ENCODE assay signal across 22 cellular contexts in genomic region chr7:107190090-107190489, GRCh38. TPM values are rescaled to one million over a fixed set of nuclear protein-coding genes. Genes with fewer than 3 reads are reported as not detected.
DNase-seq lines count a peak whose midpoint lies in the region; ATAC-seq, FAIRE-seq and TF ChIP-seq lines count a peak whose summit lies in the region.
"Had no signal": no experiment of that assay in that cellular context is flagged by ENCODE, and none has a peak within 500 bp of the region (broad histone marks: within the 10 kb centered on the region; RNA-seq: fewer than 3 reads in every experiment).

No MANE protein-coding gene starts in this region.

- TF ChIP-seq CTCF in A549 (IDR thresholded peaks at IDR 0.05) = no peak
- no peak for TF ChIP-seq CTCF in IMR-90 (conservative IDR thresholded peaks at IDR 0.05; ENCODE audit: low read depth, low read length)

- BruUV-seq in IMR-90 (replicated peaks; lab: Mats Ljungman, UMichigan) = no TSS peak

- peaks cover 33% of the 10 kb centered on the region for H3K36me3 ChIP-seq in IMR-90 (ENCODE audit: control insufficient read depth, insufficient read depth, low read length)

- H3K27ac ChIP-seq in A549 (no peak overlapping the region), IMR-90 (ENCODE audit: insufficient read depth, low read length) (no peak overlapping the region)
- H3K27ac ChIP-seq: BLaER1 treated with 17β-estradiol and CSF1 and Interleukin-3, amounts not matched to agents 10 nM and 100 nM had no signal

- no peak for ATAC-seq in activated naive CD8-positive, alpha-beta T cell treated with anti-CD3 and anti-CD28 coated beads, Interleukin-2, amount 50 U/mL, for 24 hours
- ATAC-seq in A549 (no peak), IMR-90 (ENCODE audit: low read depth) (no peak), SK-N-SH treated with all-trans-retinoic acid at 6 μM for 48 hours (no peak), HG03354 (IDR thresholded peaks at IDR 0.05; ENCODE audit: poor library complexity, severe bottlenecking, unreplicated experiment) (no peak)
- no peak for ATAC-seq in central memory CD8-positive, alpha-beta T cell (replicated peaks; ENCODE audit: extremely low read depth, poor library complexity, severe bottlenecking)

- no peak overlapping the region for H3K56ac ChIP-seq in IMR-90 (ENCODE audit: extremely low read depth, insufficient read depth, low read length)

- no peaks in the 10 kb centered on the region for H3K27me3 Mint-ChIP-seq in activated naive CD8-positive, alpha-beta T cell
- H3K27me3 Mint-ChIP-seq in activated naive CD8-positive, alpha-beta T cell treated with anti-CD3 and anti-CD28 coated beads, Interleukin-2, amount 50 U/mL, for 24 hours = no peaks in the 10 kb centered on the region
- no peaks in the 10 kb centered on the region for H3K27me3 Mint-ChIP-seq in central memory CD8-positive, alpha-beta T cell
- H3K27me3 Mint-ChIP-seq: CD4-positive, alpha-beta T cell had no signal

- no peak overlapping the region for H2AK5ac ChIP-seq in IMR-90 (ENCODE audit: low read depth, low read length)

- peaks cover 10% of the 10 kb centered on the region for H3K36me3 Mint-ChIP-seq in activated naive CD8-positive, alpha-beta T cell
- H3K36me3 Mint-ChIP-seq in activated naive CD8-positive, alpha-beta T cell treated with anti-CD3 and anti-CD28 coated beads, Interleukin-2, amount 50 U/mL, for 24 hours (ENCODE audit: low read depth) = peaks cover 16% of the 10 kb centered on the region
- peaks cover 74% of the 10 kb centered on the region for H3K36me3 Mint-ChIP-seq in central memory CD8-positive, alpha-beta T cell (ENCODE audit: insufficient read depth)

- TF ChIP-seq POLR2A in A549 (IDR thresholded peaks at IDR 0.05; ENCODE audit: low read length) = no peak
- TF ChIP-seq POLR2A in IMR-90 (IDR thresholded peaks at IDR 0.05; ENCODE audit: low read depth, low read length) = no peak

- CTCF ChIA-PET in A549 (lab: Yijun Ruan, JAX) (interaction anchor here (1.0 to 2.2 kb wide), 2 partner anchors 11 to 21 kb away, joined by 3 to 8 read pairs; partner anchors contain the start of gene HBP1), IMR-90 (lab: Yijun Ruan, JAX) (no interaction called here)

- no peaks in the 10 kb centered on the region for H3K9me3 ChIP-seq in A549
- H3K9me3 ChIP-seq in IMR-90 (ENCODE audit: control insufficient read depth, insufficient read depth, low read length) = no peaks in the 10 kb centered on the region
- H3K9me3 ChIP-seq: BE2C; BLaER1 treated with 17β-estradiol and CSF1 and Interleukin-3, amounts not matched to agents 10 nM and 100 nM; HAP-1 had no signal

- dilution Hi-C loops in IMR-90 (cut with HindIII; ENCODE audit: low sequenced_read_pairs, unreplicated experiment) = no loop called here

- no peak overlapping the region for H2BK120ac ChIP-seq in IMR-90 (ENCODE audit: low read depth, low read length)

- H3K9me3 Mint-ChIP-seq in activated naive CD8-positive, alpha-beta T cell (ENCODE audit: low read depth) = no peaks in the 10 kb centered on the region
- no peaks in the 10 kb centered on the region for H3K9me3 Mint-ChIP-seq in activated naive CD8-positive, alpha-beta T cell treated with anti-CD3 and anti-CD28 coated beads, Interleukin-2, amount 50 U/mL, for 24 hours
- H3K9me3 Mint-ChIP-seq in central memory CD8-positive, alpha-beta T cell = no peaks in the 10 kb centered on the region
- H3K9me3 Mint-ChIP-seq: CD14-positive monocyte; CD4-positive, alpha-beta T cell had no signal

- H2AFZ ChIP-seq in IMR-90 (replicated peaks; ENCODE audit: low read length, poor library complexity) = no peak overlapping the region

- no peak overlapping the region for H3K9ac ChIP-seq in IMR-90 (ENCODE audit: low read depth, low read length)
- H3K9ac ChIP-seq: BLaER1 treated with 17β-estradiol and CSF1 and Interleukin-3, amounts not matched to agents 10 nM and 100 nM had no signal

- H3K27me3 ChIP-seq in IMR-90 (ENCODE audit: control insufficient read depth, insufficient read depth, low read length) = no peaks in the 10 kb centered on the region
- H3K27me3 ChIP-seq: BE2C; BLaER1 treated with 17β-estradiol and CSF1 and Interleukin-3, amounts not matched to agents 10 nM and 100 nM had no signal

- no peak overlapping the region for H2AK9ac ChIP-seq in IMR-90 (replicated peaks; ENCODE audit: low read depth, low read length, poor library complexity)

- H2BK15ac ChIP-seq in IMR-90 (ENCODE audit: low read depth, low read length) = no peak overlapping the region

- no peak overlapping the region for H2BK5ac ChIP-seq in IMR-90 (ENCODE audit: low read depth, low read length, poor library complexity, severe bottlenecking)

- no peak overlapping the region for H4K5ac ChIP-seq in IMR-90 (ENCODE audit: low read depth, low read length)

- no peaks in the 10 kb centered on the region for H4K20me1 ChIP-seq in IMR-90 (ENCODE audit: insufficient read depth, low read length)

- WGBS in A549 (ENCODE audit: missing lambda C conversion rate) = 95% methylated on average over 2 of the region's 2 CpGs
- WGBS in IMR-90 (ENCODE audit: extremely low coverage in 2 of 2, insufficient read length in 1 of 2), 2 experiments = no CpG with 5 or more reads among the region's 2 CpGs

- in situ Hi-C loops in IMR-90 (cut with MboI; ENCODE audit: low sequenced_read_pairs) = loop anchor here (10.0 kb wide), 1 partner anchor 535 kb away; no protein-coding TSS in a partner anchor

- no peak for TF ChIP-seq EP300 in A549 (IDR thresholded peaks at IDR 0.05)

- no peak overlapping the region for H3K4me3 Mint-ChIP-seq in activated naive CD8-positive, alpha-beta T cell
- H3K4me3 Mint-ChIP-seq in activated naive CD8-positive, alpha-beta T cell treated with anti-CD3 and anti-CD28 coated beads, Interleukin-2, amount 50 U/mL, for 24 hours = no peak overlapping the region
- no peak overlapping the region for H3K4me3 Mint-ChIP-seq in central memory CD8-positive, alpha-beta T cell
- H3K4me3 Mint-ChIP-seq: CD14-positive monocyte; CD4-positive, alpha-beta T cell had no signal

- no peak overlapping the region for H2BK20ac ChIP-seq in IMR-90 (ENCODE audit: low read depth, low read length)

- no peak overlapping the region for H3K14ac ChIP-seq in IMR-90 (replicated peaks; ENCODE audit: low read depth, low read length)

- no peak for TF ChIP-seq RAD21 in A549 (conservative IDR thresholded peaks at IDR 0.05 in 1 of 2, IDR thresholded peaks at IDR 0.05 in 1 of 2)
- no peak for TF ChIP-seq RAD21 in IMR-90 (IDR thresholded peaks at IDR 0.05; ENCODE audit: low read length)

- H4K91ac ChIP-seq in IMR-90 (ENCODE audit: insufficient read depth, low read depth, low read length) = no peak overlapping the region

- no peak for FAIRE-seq in A549 (lab: Jason Lieb, UNC)
- FAIRE-seq: GM12892, H54 had no signal

- no peak overlapping the region for H3K4ac ChIP-seq in IMR-90 (ENCODE audit: low read depth, low read length)

- H3K4me1 ChIP-seq in A549 = peaks cover 15% of the 10 kb centered on the region
- H3K4me1 ChIP-seq in IMR-90 (ENCODE audit: control insufficient read depth, insufficient read depth, low read length) = peaks cover 4% of the 10 kb centered on the region
- H3K4me1 ChIP-seq: BE2C; BLaER1 treated with 17β-estradiol and CSF1 and Interleukin-3, amounts not matched to agents 10 nM and 100 nM had no signal

- H3K23ac ChIP-seq in IMR-90 (ENCODE audit: low read depth, low read length) = no peak overlapping the region

- DNase-seq in activated naive CD8-positive, alpha-beta T cell treated with anti-CD3 and anti-CD28 coated beads, Interleukin-2, amount 50 U/mL, for 24 hours = no peak
- DNase-seq in A549 (ENCODE audit: low read depth in 1 of 2, low spot score in 1 of 2) (no peak), IMR-90 (no peak), NAMALWA (ENCODE audit: low spot score) (no peak)
- no peak for DNase-seq in central memory CD8-positive, alpha-beta T cell (ENCODE audit: low spot score in 2 of 2)
- DNase-seq: ACHN; AML-193; BE2C; Calu3; CD4-positive, alpha-beta T cell; COR-L47; DMS53; DMS79 treated with DMSO at 0.1 percent for 48 hours; GOT3 had no signal

- H3K4me2 ChIP-seq in A549 (no peak overlapping the region), IMR-90 (ENCODE audit: low read depth, low read length) (no peak overlapping the region)
- H3K4me2 ChIP-seq: BLaER1 treated with 17β-estradiol and CSF1 and Interleukin-3, amounts not matched to agents 10 nM and 100 nM had no signal

- H3K4me3 ChIP-seq in A549 (no peak overlapping the region), IMR-90 (ENCODE audit: insufficient read depth, low read depth, low read length) (no peak overlapping the region)
- H3K4me3 ChIP-seq: BLaER1 treated with 17β-estradiol and CSF1 and Interleukin-3, amounts not matched to agents 10 nM and 100 nM; HAP-1 had no signal

- POLR2A ChIA-PET in A549 (lab: Yijun Ruan, JAX) (no interaction called here), IMR-90 (lab: Charles Lee; ENCODE audit: unreplicated experiment) (no interaction called here)

- no peak overlapping the region for H4K8ac ChIP-seq in IMR-90 (ENCODE audit: low read depth in 2 of 2, low read length in 2 of 2)

- peaks cover 9% of the 10 kb centered on the region for H3K4me1 Mint-ChIP-seq in activated naive CD8-positive, alpha-beta T cell (ENCODE audit: low read depth)
- peaks cover 3% of the 10 kb centered on the region for H3K4me1 Mint-ChIP-seq in activated naive CD8-positive, alpha-beta T cell treated with anti-CD3 and anti-CD28 coated beads, Interleukin-2, amount 50 U/mL, for 24 hours
- H3K4me1 Mint-ChIP-seq in central memory CD8-positive, alpha-beta T cell = peaks cover 34% of the 10 kb centered on the region
- H3K4me1 Mint-ChIP-seq: CD14-positive monocyte had no signal

- intact Hi-C loops in IMR-90 (cut with micrococcal nuclease) = no loop called here

- peak overlapping the region; percentile 61 for H3K27ac Mint-ChIP-seq in activated naive CD8-positive, alpha-beta T cell
- H3K27ac Mint-ChIP-seq in activated naive CD8-positive, alpha-beta T cell treated with anti-CD3 and anti-CD28 coated beads, Interleukin-2, amount 50 U/mL, for 24 hours = no peak overlapping the region
- H3K27ac Mint-ChIP-seq in central memory CD8-positive, alpha-beta T cell (ENCODE audit: low read depth) = peak overlapping the region; percentile 47
- H3K27ac Mint-ChIP-seq: CD14-positive monocyte; CD4-positive, alpha-beta T cell had no signal

- H3K18ac ChIP-seq in IMR-90 (ENCODE audit: low read depth, low read length) = no peak overlapping the region

- peaks cover 6 to 11% of the 10 kb centered on the region in 2 experiments; a peak in 3 of 4 replicates for H3K79me1 ChIP-seq in IMR-90 (ENCODE audit: low read depth in 1 of 2, low read length in 2 of 2)

- H3K9me1 ChIP-seq in IMR-90 (ENCODE audit: insufficient read depth, low read length) = no peaks in the 10 kb centered on the region; the same call in 1 of the 2 replicates

RNA-seq across cellular contexts. Expression of gene HBP1, which starts 21.3 kb away (rescaled TPM):
- polyA plus RNA-seq in A549 (2011; rRNA removed) (52.4 and 60.1 TPM in 2 replicates), A549 (2017; fragmentation: RNase III; extraction: RNeasy Plus Mini Kit Qiagen cat#74134 plus additional on column Dnase treatment) (20.1 to 30.4 TPM (median 28.9 TPM) in 3 replicates), IMR-90 (2012; rRNA removed) (19.0 and 27.1 TPM in 2 replicates)
- 7.5 and 10.3 TPM in 2 replicates for polyA plus RNA-seq in A549 (2012; cell fraction: cytosol; rRNA removed)
- 11.1 and 20.2 TPM in 2 replicates for polyA plus RNA-seq in A549 (2012; cell fraction: nucleus; rRNA removed)
- 36.2 and 36.6 TPM in 2 replicates for polyA minus RNA-seq in A549 (2011; rRNA and poly(A)+ RNA removed)
- 69.9 and 70.0 TPM in 2 replicates for total RNA-seq in IMR-90 (2012; rRNA removed)
- polyA plus RNA-seq in IMR-90 (2012; cell fraction: cytosol; rRNA removed) = 7.8 and 10.8 TPM in 2 replicates
- polyA plus RNA-seq in IMR-90 (2012; cell fraction: nucleus; rRNA removed; ENCODE audit: low replicate concordance) = 11.3 and 41.1 TPM in 2 replicates
